18 cellular contexts compared by ENCODE assay signal in the genomic region with DNA sequence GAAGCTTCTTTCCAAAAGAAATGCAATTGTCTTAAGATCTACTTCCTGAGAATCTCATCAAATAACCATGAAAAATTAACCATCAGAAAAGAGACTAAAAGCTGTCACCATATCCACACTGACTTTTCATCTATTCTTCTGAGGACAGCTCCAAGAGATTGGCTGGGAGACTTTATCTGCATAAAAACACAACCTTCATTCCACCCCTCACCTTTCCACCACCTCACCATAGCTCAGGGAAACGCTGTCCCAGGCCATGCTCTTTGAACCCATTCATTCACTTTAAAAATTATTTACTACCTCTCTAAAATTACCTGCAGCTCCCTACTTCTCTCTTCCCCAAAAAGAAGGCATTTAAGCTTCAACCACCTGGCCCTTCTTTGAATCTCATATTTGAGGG. TPM values are rescaled to one million over a fixed set of nuclear protein-coding genes. Genes with fewer than 3 reads are reported as not detected.
A peak's percentile ranks its signal among the peaks of the same experiment; 100 is the strongest.
DNase-seq lines count a peak whose midpoint lies in the region; ATAC-seq and TF ChIP-seq lines count a peak whose summit lies in the region.
"Had no signal": no experiment of that assay in that cellular context is flagged by ENCODE, and none has a peak within 500 bp of the region (broad histone marks: within the 10 kb centered on the region; RNA-seq: fewer than 3 reads in every experiment).

No MANE protein-coding gene starts in this region.

- ATAC-seq in GM19452 (IDR thresholded peaks at IDR 0.05; ENCODE audit: unreplicated experiment) = no peak
- ATAC-seq: gastrocnemius medialis; naive thymus-derived CD4-positive, alpha-beta T cell had no signal

- WGBS in HUES64 = 13% methylated on average over 1 of the region's 1 CpG
- WGBS in ectodermal cell, 2 experiments = 7 to 12% methylated on average over 1 of the region's 1 CpG
- 45 to 58% (median 48%) methylated on average over 1 of the region's 1 CpG for WGBS in spleen, 5 donors

- POLR2A ChIA-PET in AG04450 (lab: Yijun Ruan, JAX) = no interaction called here

- DNase-seq in AG04450 (ENCODE audit: low read depth, low spot score) = no peak
- DNase-seq in stimulated activated naive CD4-positive, alpha-beta T cell (lab: John Stamatoyannopoulos, UW) = no peak
- no peak for DNase-seq in NCI-H2196 (lab: John Stamatoyannopoulos, UW; ENCODE audit: unreplicated experiment)
- no peak for DNase-seq in spleen
- DNase-seq: activated CD4-positive, CD25-positive, alpha-beta regulatory T cell treated with anti-CD3 and anti-CD28 coated beads, Interleukin-2, amount 50 U/mL, for 72 hours; activated gamma-delta T cell; aorta; gastrocnemius medialis; immature natural killer cell; naive thymus-derived CD4-positive, alpha-beta T cell; retina; stomach; T1000; uterus had no signal

- TF ChIP-seq CTCF in AG04450 (IDR thresholded peaks at IDR 0.05; ENCODE audit: low read depth, low read length) (no peak), spleen (IDR thresholded peaks at IDR 0.05 in 8 of 11, conservative IDR thresholded peaks at IDR 0.05 in 3 of 11) (no peak)

- no peaks in the 10 kb centered on the region for H3K27me3 ChIP-seq in AG04450 (ENCODE audit: control insufficient read depth, insufficient read depth, low read length)
- H3K27me3 ChIP-seq in HUES64 (ENCODE audit: insufficient read depth, low read length) = no peaks in the 10 kb centered on the region
- no peaks in the 10 kb centered on the region for H3K27me3 ChIP-seq in ectodermal cell (ENCODE audit: control insufficient read depth, insufficient read depth, low read length, poor library complexity, severe bottlenecking)
- H3K27me3 ChIP-seq in neuron (ENCODE audit: insufficient read depth, low read length) = no peaks in the 10 kb centered on the region
- H3K27me3 ChIP-seq in spleen (replicated peaks in 1 of 7) = no peaks in the 10 kb centered on the region
- H3K27me3 ChIP-seq: gastrocnemius medialis, stomach, uterus had no signal

- H2AFZ ChIP-seq in neuron (ENCODE audit: low read depth, low read length) = no peak overlapping the region

- H3K27ac ChIP-seq in AG04450 (ENCODE audit: low read depth, low read length) (no peak overlapping the region), HUES64 (ENCODE audit: low read depth, low read length) (no peak overlapping the region), ectodermal cell (ENCODE audit: insufficient read depth, low read depth, low read length, poor library complexity, severe bottlenecking) (no peak overlapping the region), spleen (no peak overlapping the region)
- H3K27ac ChIP-seq: stomach, uterus had no signal

- TF ChIP-seq POLR2A in spleen (IDR thresholded peaks at IDR 0.05) = no peak

- H3K4me1 ChIP-seq in HUES64 (ENCODE audit: insufficient read depth, low read length) (peaks cover 31% of the 10 kb centered on the region), ectodermal cell (ENCODE audit: control insufficient read depth, insufficient read depth, low read length) (peaks cover 12% of the 10 kb centered on the region), neuron (ENCODE audit: insufficient read depth, low read length) (peaks cover 20% of the 10 kb centered on the region), spleen (peaks cover 0 to 30% (median 11%) of the 10 kb centered on the region in 6 donors)

- 0 out of 2 replicates have a peak, but pooled peaks cover 3% of the 10 kb centered on the region for H3K9me3 ChIP-seq in AG04450 (ENCODE audit: control insufficient read depth, insufficient read depth, low read length)
- no peaks in the 10 kb centered on the region; the same call in 1 of the 2 replicates for H3K9me3 ChIP-seq in HUES64 (ENCODE audit: insufficient read depth, low read depth, low read length)
- H3K9me3 ChIP-seq in ectodermal cell (ENCODE audit: control insufficient read depth, low read length) = no peaks in the 10 kb centered on the region
- H3K9me3 ChIP-seq in neuron (ENCODE audit: low read length) = no peaks in the 10 kb centered on the region
- H3K9me3 ChIP-seq in spleen = peaks cover 0 to 8% (median 1%) of the 10 kb centered on the region in 8 donors
- H3K9me3 ChIP-seq: gastrocnemius medialis, uterus had no signal

- peak overlapping the region; percentile 69; the same call in 1 of the 2 replicates for H3K4me3 ChIP-seq in AG04450 (ENCODE audit: low read depth, low read length)
- peak overlapping the region; percentile 67 for H3K4me3 ChIP-seq in HUES64 (ENCODE audit: low read length)
- H3K4me3 ChIP-seq in ectodermal cell (ENCODE audit: insufficient read depth, low read depth, low read length) = peak overlapping the region; percentile 56
- H3K4me3 ChIP-seq in neuron (ENCODE audit: low read length) = peak overlapping the region; percentile 87
- H3K4me3 ChIP-seq in spleen = no peak overlapping the region
- H3K4me3 ChIP-seq: stomach had no signal

- H3K36me3 ChIP-seq in HUES64 (ENCODE audit: insufficient read depth, low read length) = no peaks in the 10 kb centered on the region
- no peaks in the 10 kb centered on the region for H3K36me3 ChIP-seq in ectodermal cell (ENCODE audit: control insufficient read depth, insufficient read depth, low read length)
- H3K36me3 ChIP-seq in neuron (ENCODE audit: insufficient read depth, low read length) = no peaks in the 10 kb centered on the region
- no peaks in the 10 kb centered on the region for H3K36me3 ChIP-seq in spleen
- H3K36me3 ChIP-seq: gastrocnemius medialis, stomach, uterus had no signal

- CTCF ChIA-PET in AG04450 (lab: Charles Lee) = no interaction called here

- H3K9ac ChIP-seq in HUES64 (ENCODE audit: low read depth, low read length) = no peak overlapping the region

- intact Hi-C loops in spleen (cut with DNase I; ENCODE audit: low total_unique reads) = no loop called here

RNA-seq across cellular contexts. Expression of a gene that starts 2.4 kb away (rescaled TPM):
- polyA plus RNA-seq in AG04450 (2011; rRNA removed) (21.3 and 27.6 TPM in 2 replicates), spleen (1 to 10 TPM; 2.7 to 2.9 (median 2.7) TPM)
- 41.2 and 46.4 TPM in 2 replicates for polyA minus RNA-seq in AG04450 (2011; rRNA and poly(A)+ RNA removed)
- polyA plus RNA-seq in HUES64 (2013, experiment 1 of 2) = 10.0 TPM
- 10.0 TPM for polyA plus RNA-seq in HUES64 (2013, experiment 2 of 2)
- polyA plus RNA-seq in ectodermal cell (2013, experiment 1 of 4) = 22.8 TPM
- polyA plus RNA-seq in ectodermal cell (2013, experiment 2 of 4) = 23.9 TPM
- polyA plus RNA-seq in ectodermal cell (2013, experiment 3 of 4) = 19.5 TPM
- 19.0 TPM for polyA plus RNA-seq in ectodermal cell (2013, experiment 4 of 4)
- total RNA-seq in spleen = 10 to 100 TPM; 13.5 to 24.9 (median 23.1) TPM

RNA-seq across cellular contexts. Expression of a gene that starts 56.7 kb away (rescaled TPM):
- polyA plus RNA-seq in AG04450 (2011; rRNA removed) (7.2 and 9.3 TPM in 2 replicates), spleen (1 to 10 TPM; 2.2 to 3.0 (median 2.8) TPM)
- 5.6 and 9.8 TPM in 2 replicates for polyA minus RNA-seq in AG04450 (2011; rRNA and poly(A)+ RNA removed)
- polyA plus RNA-seq in HUES64 (2013, experiment 1 of 2) = 5.3 TPM
- polyA plus RNA-seq in HUES64 (2013, experiment 2 of 2) = 4.9 TPM
- 11.7 TPM for polyA plus RNA-seq in ectodermal cell (2013, experiment 1 of 4)
- polyA plus RNA-seq in ectodermal cell (2013, experiment 2 of 4) = 14.1 TPM
- 10.9 TPM for polyA plus RNA-seq in ectodermal cell (2013, experiment 3 of 4)
- polyA plus RNA-seq in ectodermal cell (2013, experiment 4 of 4) = 12.6 TPM
- 1 to 10 TPM; 3.2 to 8.0 (median 6.7) TPM for total RNA-seq in spleen

Comparison
In these comparisons a context has a peak if more than half of its experiments do, and no peak if none do; other contexts are left out.
1. H3K4me3 ChIP-seq: peak in AG04450 (single experiment), HUES64 (single experiment), ectodermal cell (single experiment) and neuron (single experiment); none in spleen (0 of 8).